ENCODE assay signal across 25 cellular contexts in genomic region chr19:40621283-40621682, GRCh38.
"Had no signal": no experiment of that assay in that cellular context is flagged by ENCODE, and none has a peak within 500 bp of the region (broad histone marks: within the 10 kb centered on the region; RNA-seq: fewer than 3 reads in every experiment).

No MANE protein-coding gene starts in this region.

- H3K4me3 ChIP-seq: adrenal gland, ascending aorta, hepatocyte, lower lobe of right lung, testis, vagina had no signal

- H3K4me3 Mint-ChIP-seq: immature natural killer cell; naive B cell; stimulated activated memory B cell treated with anti-CD40 and anti-IgM and Interleukin-4, amounts not matched to agents 10 μg/mL and 1 μg/mL and 100 μg/mL, for 72 hours; type B pancreatic cell had no signal

- H3K27ac ChIP-seq: adrenal gland, ascending aorta, hepatocyte, lower lobe of right lung, testis, vagina had no signal

- H3K27ac Mint-ChIP-seq: immature natural killer cell; naive B cell; stimulated activated memory B cell treated with anti-CD40 and anti-IgM and Interleukin-4, amounts not matched to agents 10 μg/mL and 1 μg/mL and 100 μg/mL, for 72 hours; type B pancreatic cell had no signal

- H3K9me3 ChIP-seq: adrenal gland, ascending aorta, lower lobe of right lung, testis, vagina had no signal

- H3K9me3 Mint-ChIP-seq: immature natural killer cell; stimulated activated memory B cell treated with anti-CD40 and anti-IgM and Interleukin-4, amounts not matched to agents 10 μg/mL and 1 μg/mL and 100 μg/mL, for 72 hours; type B pancreatic cell had no signal

- ATAC-seq: esophagus mucosa; left lobe of liver; lower lobe of right lung; sciatic nerve; stimulated activated memory B cell treated with anti-CD40 and anti-IgM and Interleukin-4, amounts not matched to agents 10 μg/mL and 1 μg/mL and 100 μg/mL, for 72 hours had no signal

- H3K4me1 ChIP-seq: adrenal gland, ascending aorta, lower lobe of right lung, testis had no signal

- H3K27me3 Mint-ChIP-seq: naive B cell; stimulated activated memory B cell treated with anti-CD40 and anti-IgM and Interleukin-4, amounts not matched to agents 10 μg/mL and 1 μg/mL and 100 μg/mL, for 72 hours; type B pancreatic cell had no signal

- DNase-seq: activated CD4-positive, alpha-beta T cell treated with anti-CD3 and anti-CD28 coated beads for 48 hours; activated CD4-positive, CD25-positive, alpha-beta regulatory T cell; activated CD8-positive, alpha-beta memory T cell treated with anti-CD3 and anti-CD28 coated beads for 24 hours; activated CD8-positive, alpha-beta memory T cell treated with anti-CD3 and anti-CD28 coated beads, Interleukin-2, amount 50 U/mL, for 4 hours; activated gamma-delta T cell treated with Interleukin-2 at 50 U/mL for 16 hours; adrenal gland; central memory CD4-positive, alpha-beta T cell; dermis blood vessel endothelial cell; effector CD8-positive, alpha-beta T cell; foreskin melanocyte; immature natural killer cell; lower lobe of right lung; naive B cell; occipital lobe; small intestine; stimulated activated CD4-positive, alpha-beta T cell treated with anti-CD3 and anti-CD28 coated beads, Interleukin-2, amount 100 ng/mL, for 24 hours; testis had no signal
